22 cellular contexts compared by ENCODE assay signal in genomic region chr6:119453242-119453641, GRCh38.
DNase-seq lines count a peak whose midpoint lies in the region; ATAC-seq and TF ChIP-seq lines count a peak whose summit lies in the region.
"Had no signal": no experiment of that assay in that cellular context is flagged by ENCODE, and none has a peak within 500 bp of the region (broad histone marks: within the 10 kb centered on the region; RNA-seq: fewer than 3 reads in every experiment).

No MANE protein-coding gene starts in this region.

- no peaks in the 10 kb centered on the region for H3K9me3 ChIP-seq in neural progenitor cell (ENCODE audit: low read depth)

- H3K4me2 ChIP-seq in neural progenitor cell = no peak overlapping the region
- H3K4me2 ChIP-seq: PC-9 had no signal

- H4K20me1 ChIP-seq in neural progenitor cell (ENCODE audit: low read depth) = no peaks in the 10 kb centered on the region

- H3K9ac ChIP-seq in neural progenitor cell = no peak overlapping the region

- H3K79me2 ChIP-seq in neural progenitor cell (ENCODE audit: low read depth) = no peaks in the 10 kb centered on the region

- H3K36me3 ChIP-seq in neural progenitor cell = no peaks in the 10 kb centered on the region

- H3K4me3 ChIP-seq in neural progenitor cell = no peak overlapping the region
- H3K4me3 ChIP-seq: PC-9 had no signal

- no peaks in the 10 kb centered on the region for H3K9me3 Mint-ChIP-seq in stimulated activated naive CD8-positive, alpha-beta T cell treated with anti-CD3 and anti-CD28 coated beads, Interleukin-15, amount 100 ng/mL, for 72 hours
- H3K9me3 Mint-ChIP-seq in neural progenitor cell = no peaks in the 10 kb centered on the region
- no peaks in the 10 kb centered on the region for H3K9me3 Mint-ChIP-seq in progenitor cell of endocrine pancreas (ENCODE audit: low read depth)

- H2AFZ ChIP-seq in neural progenitor cell (replicated peaks) = no peak overlapping the region
- H2AFZ ChIP-seq: PC-9 had no signal

- DNase-seq in stimulated activated naive CD8-positive, alpha-beta T cell treated with anti-CD3 and anti-CD28 coated beads, Interleukin-15, amount 100 ng/mL, for 72 hours = no peak
- DNase-seq in stimulated activated naive CD8-positive, alpha-beta T cell treated with anti-CD3 and anti-CD28 coated beads, Interleukin-15, Interleukin-2, amounts not matched to agents 100 U/mL and 50 U/mL, for 24 hours = no peak
- DNase-seq in neural progenitor cell (ENCODE audit: low spot score) (no peak), hepatic stellate cell (ENCODE audit: low spot score) (no peak), NCI-H446 (lab: John Stamatoyannopoulos, UW) (no peak), progenitor cell of endocrine pancreas (ENCODE audit: low spot score, unreplicated experiment) (no peak), AG20443 (ENCODE audit: low spot score) (no peak)
- DNase-seq: 8988T; CD4-positive, CD25-positive, alpha-beta regulatory T cell; DMS153; GF-D8; KBM-7; NCI-H1105 treated with DMSO at 0.1 percent for 48 hours; NCI-H1694; NCI-H2081 treated with DMSO at 0.1 percent for 48 hours; NCI-H510A treated with DMSO at 0.1 percent for 48 hours; NCI-H774; PC-9; SIG-M5 had no signal

- no peaks in the 10 kb centered on the region for H3K4me1 ChIP-seq in neural progenitor cell

- H3K27ac ChIP-seq in cingulate gyrus (ENCODE audit: low read depth, low read length) (peak overlapping the region; percentile 49), neural progenitor cell (no peak overlapping the region)
- H3K27ac ChIP-seq: PC-9, RWPE1 had no signal

- H3F3A ChIP-seq in neural progenitor cell (ENCODE audit: low read depth) = no peaks in the 10 kb centered on the region

- no peak for TF ChIP-seq CTCF in neural progenitor cell (IDR thresholded peaks at IDR 0.05)
- no peak for TF ChIP-seq CTCF in progenitor cell of endocrine pancreas (IDR thresholded peaks at IDR 0.05; ENCODE audit: unreplicated experiment)

- H3K27me3 Mint-ChIP-seq in stimulated activated naive CD8-positive, alpha-beta T cell treated with anti-CD3 and anti-CD28 coated beads, Interleukin-15, amount 100 ng/mL, for 72 hours = no peaks in the 10 kb centered on the region
- H3K27me3 Mint-ChIP-seq in neural progenitor cell (ENCODE audit: insufficient read depth, low read depth) (peaks cover 3% of the 10 kb centered on the region), progenitor cell of endocrine pancreas (peaks cover 3% of the 10 kb centered on the region)
- H3K27me3 Mint-ChIP-seq: CD4-positive, CD25-positive, alpha-beta regulatory T cell had no signal

- no peaks in the 10 kb centered on the region for H3K27me3 ChIP-seq in neural progenitor cell

- peak overlapping the region in 1 of 2 donors; percentile 4 for H3K27ac Mint-ChIP-seq in stimulated activated naive CD8-positive, alpha-beta T cell treated with anti-CD3 and anti-CD28 coated beads, Interleukin-15, amount 100 ng/mL, for 72 hours
- H3K27ac Mint-ChIP-seq in neural progenitor cell = peak overlapping the region; percentile 11
- H3K27ac Mint-ChIP-seq in progenitor cell of endocrine pancreas = no peak overlapping the region
- H3K27ac Mint-ChIP-seq: B cell had no signal

- peak; percentile 13 for ATAC-seq in stimulated activated naive CD8-positive, alpha-beta T cell treated with anti-CD3 and anti-CD28 coated beads, Interleukin-15, amount 100 ng/mL, for 72 hours
- no peak for ATAC-seq in stimulated activated naive CD8-positive, alpha-beta T cell treated with anti-CD3 and anti-CD28 coated beads, Interleukin-15, Interleukin-2, amounts not matched to agents 100 U/mL and 50 U/mL, for 24 hours

- no peak overlapping the region for H3K4me3 Mint-ChIP-seq in stimulated activated naive CD8-positive, alpha-beta T cell treated with anti-CD3 and anti-CD28 coated beads, Interleukin-15, amount 100 ng/mL, for 72 hours
- no peak overlapping the region for H3K4me3 Mint-ChIP-seq in neural progenitor cell
- H3K4me3 Mint-ChIP-seq in progenitor cell of endocrine pancreas (ENCODE audit: low read depth) = no peak overlapping the region
- H3K4me3 Mint-ChIP-seq: B cell; CD4-positive, CD25-positive, alpha-beta regulatory T cell had no signal

- no peaks in the 10 kb centered on the region for H3K36me3 Mint-ChIP-seq in neural progenitor cell
- H3K36me3 Mint-ChIP-seq in progenitor cell of endocrine pancreas (ENCODE audit: insufficient read depth) = no peaks in the 10 kb centered on the region
- H3K36me3 Mint-ChIP-seq: CD4-positive, CD25-positive, alpha-beta regulatory T cell had no signal

- no peaks in the 10 kb centered on the region for H3K4me1 Mint-ChIP-seq in stimulated activated naive CD8-positive, alpha-beta T cell treated with anti-CD3 and anti-CD28 coated beads, Interleukin-15, amount 100 ng/mL, for 72 hours
- H3K4me1 Mint-ChIP-seq in neural progenitor cell (peaks cover 22% of the 10 kb centered on the region), progenitor cell of endocrine pancreas (ENCODE audit: low read depth) (peaks cover 4% of the 10 kb centered on the region)
